Comparison of ENCODE assay signal across 8 cellular contexts in the genomic region with DNA sequence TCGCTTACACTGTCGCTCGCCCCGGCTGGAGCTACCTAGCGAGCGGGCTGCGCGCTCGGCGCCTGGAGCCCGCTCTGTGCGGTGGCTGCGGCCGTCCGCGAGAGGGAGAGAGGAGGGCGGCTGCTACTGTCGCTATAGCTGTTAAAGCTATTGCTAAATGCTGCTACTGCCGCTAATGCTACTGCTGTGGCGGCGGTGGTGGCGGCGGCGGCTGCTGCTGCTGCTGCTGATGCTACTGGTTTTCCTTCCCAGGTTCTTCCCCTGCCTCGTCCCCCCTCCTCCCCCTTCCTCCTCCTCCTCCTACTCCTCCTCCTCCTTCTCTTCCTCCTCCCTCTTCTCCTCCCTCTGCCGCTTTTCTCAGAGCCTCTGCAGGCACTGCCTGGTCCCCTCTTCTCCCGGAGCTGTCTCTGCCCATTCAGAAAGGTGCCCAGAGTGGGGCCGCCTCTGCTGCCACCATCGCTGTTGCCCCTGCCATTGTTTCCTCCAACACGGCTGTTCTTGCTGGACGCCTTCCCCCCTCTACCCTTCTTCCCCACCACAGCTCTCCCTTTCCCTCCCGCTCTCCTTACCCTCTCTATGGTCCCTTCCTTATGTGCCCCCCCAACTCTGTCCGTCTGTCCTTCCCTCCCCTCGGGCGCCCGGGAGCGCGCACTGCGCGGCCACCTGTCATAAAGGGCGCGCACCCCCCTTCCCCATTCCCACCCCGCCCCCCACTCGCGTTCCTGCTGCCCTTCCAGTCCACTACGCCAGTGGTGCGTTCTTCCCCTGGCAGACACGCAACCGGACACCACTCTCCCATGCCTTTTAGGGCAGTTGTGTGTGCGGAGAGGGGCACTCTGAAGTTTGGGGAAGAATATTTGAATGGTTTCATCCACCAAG. TPM values are rescaled to one million over a fixed set of nuclear protein-coding genes. Genes with fewer than 3 reads are reported as not detected.
A peak's percentile ranks its signal among the peaks of the same experiment; 100 is the strongest.
DNase-seq lines count a peak whose midpoint lies in the region; ATAC-seq and TF ChIP-seq lines count a peak whose summit lies in the region.

Gene NEXMIF, minus strand, starts transcription at position 243 of the 879 bp plus-strand sequence.

- whole genome bisulfite sequencing in ovary, 3 donors: 30 to 43% (median 32%) methylated on average over 44 to 50 of the region's 50 CpGs

- H3K4me3 Mint-ChIP-seq in activated CD4-positive, alpha-beta memory T cell treated with anti-CD3 and anti-CD28 coated beads, Interleukin-2, amount 10 ng/mL, durations not matched to agents 7 days and 5 days: peak within 1 kb of the TSS; percentile 80

- no peaks in the 10 kb centered on the region for H3K9me3 ChIP-seq in ovary

- no peaks in the 10 kb centered on the region for H3K36me3 ChIP-seq in ovary

- DNase-seq in GM12864 (ENCODE audit: low read depth) (no peak), foreskin fibroblast (peak; percentile 5 to 35), ovary (peak in 4 of 5 donors; percentile 9 to 25 (median 22)), T-helper 9 cell (no peak), DMS79 treated with DMSO at 0.1 percent for 48 hours (lab: John Stamatoyannopoulos, UW) (no peak)
- DNase-seq in Jurkat, Clone E6-1 (ENCODE audit: low read depth, low spot score): peak; percentile 62
- peak; percentile 22 for DNase-seq in activated CD4-positive, alpha-beta memory T cell treated with anti-CD3 and anti-CD28 coated beads, Interleukin-2, amount 10 ng/mL, durations not matched to agents 7 days and 5 days

- ATAC-seq in GM21447 (IDR thresholded peaks at IDR 0.05; ENCODE audit: unreplicated experiment): peak; percentile 50

- H3K4me1 Mint-ChIP-seq in activated CD4-positive, alpha-beta memory T cell treated with anti-CD3 and anti-CD28 coated beads, Interleukin-2, amount 10 ng/mL, durations not matched to agents 7 days and 5 days: peaks cover 10% of the 10 kb centered on the region

- no peak within 1 kb of the TSS for H3K27ac Mint-ChIP-seq in activated CD4-positive, alpha-beta memory T cell treated with anti-CD3 and anti-CD28 coated beads, Interleukin-2, amount 10 ng/mL, durations not matched to agents 7 days and 5 days

- H3K4me3 ChIP-seq in GM12864 (ENCODE audit: low read depth, low read length) (peak within 1 kb of the TSS; percentile 53), foreskin fibroblast (ENCODE audit: low read depth in 1 of 2, low read length in 2 of 2) (peak within 1 kb of the TSS; percentile 10 to 24), ovary (peak within 1 kb of the TSS; percentile 46)
- H3K4me3 ChIP-seq in Jurkat, Clone E6-1 (ENCODE audit: low read length): peak within 1 kb of the TSS; percentile 59

- no peaks in the 10 kb centered on the region for H3K27me3 ChIP-seq in ovary

- POLR2A ChIA-PET in activated CD4-positive, alpha-beta memory T cell treated with anti-CD3 and anti-CD28 coated beads, Interleukin-2, amount 10 ng/mL, durations not matched to agents 7 days and 5 days (lab: Charles Lee): no interaction called here

- H3K27me3 Mint-ChIP-seq in activated CD4-positive, alpha-beta memory T cell treated with anti-CD3 and anti-CD28 coated beads, Interleukin-2, amount 10 ng/mL, durations not matched to agents 7 days and 5 days: peaks cover 22% of the 10 kb centered on the region

- no peak for TF ChIP-seq EP300 in ovary (IDR thresholded peaks at IDR 0.05)

- no peaks in the 10 kb centered on the region for H3K36me3 Mint-ChIP-seq in activated CD4-positive, alpha-beta memory T cell treated with anti-CD3 and anti-CD28 coated beads, Interleukin-2, amount 10 ng/mL, durations not matched to agents 7 days and 5 days (ENCODE audit: low read depth)

- peak within 1 kb of the TSS; percentile 16 to 53 for H3K27ac ChIP-seq in ovary

- TF ChIP-seq POLR2A in ovary (IDR thresholded peaks at IDR 0.05): no peak

- CTCF ChIA-PET in activated CD4-positive, alpha-beta memory T cell treated with anti-CD3 and anti-CD28 coated beads, Interleukin-2, amount 10 ng/mL, durations not matched to agents 7 days and 5 days (lab: Charles Lee): interaction anchor here (1.0 kb wide), 1 partner anchor 231 kb away, joined by 3 read pairs; no protein-coding TSS in a partner anchor

- H3K9me3 Mint-ChIP-seq in activated CD4-positive, alpha-beta memory T cell treated with anti-CD3 and anti-CD28 coated beads, Interleukin-2, amount 10 ng/mL, durations not matched to agents 7 days and 5 days: no peaks in the 10 kb centered on the region

- intact Hi-C loops in ovary (cut with DNase I): no loop called here

- H3K4me1 ChIP-seq in ovary (ENCODE audit: insufficient read depth): no peaks in the 10 kb centered on the region

- peak; percentile 30 for TF ChIP-seq CTCF in GM12864 (IDR thresholded peaks at IDR 0.05; ENCODE audit: low read depth, low read length, missing control alignments)
- peak; percentile 3 for TF ChIP-seq CTCF in foreskin fibroblast (IDR thresholded peaks at IDR 0.05; ENCODE audit: low read depth, low read length)
- TF ChIP-seq CTCF in ovary (IDR thresholded peaks at IDR 0.05): no peak

RNA-seq across cellular contexts. Expression of gene NEXMIF, which starts in this region (rescaled TPM):
- 0.68 TPM for polyA plus RNA-seq in Jurkat, Clone E6-1 (2012; ENCODE audit: insufficient read depth, insufficient read length)
- under 1 TPM; 0.13 to 0.28 TPM for total RNA-seq in activated CD4-positive, alpha-beta memory T cell treated with anti-CD3 and anti-CD28 coated beads, Interleukin-2, amount 10 ng/mL, durations not matched to agents 7 days and 5 days
- 1 to 10 TPM; 1.0 to 3.1 (median 2.0) TPM for total RNA-seq in ovary
- under 1 TPM; 0.13 to 0.73 TPM for polyA plus RNA-seq in ovary

Comparison
In these comparisons a context has a peak if more than half of its experiments do, and no peak if none do; other contexts are left out.
1. Peak in DNase-seq in activated CD4-positive, alpha-beta memory T cell treated with anti-CD3 and anti-CD28 coated beads, Interleukin-2, amount 10 ng/mL, durations not matched to agents 7 days and 5 days; RNA of the gene not detected or under 1 TPM.
2. DNase-seq: peak in Jurkat, Clone E6-1 (single experiment), foreskin fibroblast (2 of 2) and ovary (4 of 5); none in GM12864 (single experiment), T-helper 9 cell (single experiment) and DMS79 treated with DMSO at 0.1 percent for 48 hours (single experiment).
3. CTCF ChIP-seq: peak in GM12864 (single experiment) and foreskin fibroblast (single experiment); none in ovary (0 of 3).
4. Peak in every context shown above with its lines, with median percentiles within 50 percentile points of each other: H3K4me3 ChIP-seq.